In genomic region chr19:46133101-46133627, GRCh38 we compare ENCODE assay signal across 8 cellular contexts. TPM values are rescaled to one million over a fixed set of nuclear protein-coding genes. Genes with fewer than 3 reads are reported as not detected.
DNase-seq lines count a peak whose midpoint lies in the region; ATAC-seq and TF ChIP-seq lines count a peak whose summit lies in the region.

No MANE protein-coding gene starts in this region.

- peak overlapping the region; percentile 42 to 55; a peak in 3 of 4 replicates for H3K4me3 ChIP-seq in SK-N-SH (ENCODE audit: low read depth in 2 of 2, low read length in 1 of 2)
- no peak overlapping the region for H3K4me3 ChIP-seq in prostate gland

- TF ChIP-seq RAD21 in Ishikawa (IDR thresholded peaks at IDR 0.05; ENCODE audit: low read depth): no peak
- TF ChIP-seq RAD21 in SK-N-SH (IDR thresholded peaks at IDR 0.05; ENCODE audit: low read length): no peak

- no peaks in the 10 kb centered on the region for H3K27me3 Mint-ChIP-seq in glutamatergic neuron (ENCODE audit: unreplicated experiment)

- H3K27me3 ChIP-seq in SK-N-SH (ENCODE audit: insufficient read depth) (no peaks in the 10 kb centered on the region), foreskin keratinocyte (no peaks in the 10 kb centered on the region), prostate gland (replicated peaks; ENCODE audit: insufficient read depth) (no peaks in the 10 kb centered on the region)

- H4K20me1 ChIP-seq in SK-N-SH (ENCODE audit: insufficient read depth): no peaks in the 10 kb centered on the region

- H3K4me3 Mint-ChIP-seq in glutamatergic neuron (ENCODE audit: unreplicated experiment): no peak overlapping the region

- peak overlapping the region; percentile 93 to 98 for H3K27ac ChIP-seq in SK-N-SH (ENCODE audit: low read depth in 2 of 2, low read length in 1 of 2)
- peak overlapping the region; percentile 81 for H3K27ac ChIP-seq in foreskin keratinocyte
- peak overlapping the region; percentile 33 to 48 for H3K27ac ChIP-seq in prostate gland

- H3K36me3 ChIP-seq in SK-N-SH (replicated peaks in 1 of 2; ENCODE audit: control insufficient read depth in 1 of 2, insufficient read depth in 2 of 2, low read length in 1 of 2) (no peaks in the 10 kb centered on the region), prostate gland (no peaks in the 10 kb centered on the region)

- no peaks in the 10 kb centered on the region for H3K9me3 Mint-ChIP-seq in glutamatergic neuron (ENCODE audit: unreplicated experiment)

- intact Hi-C loops in prostate gland (cut with DNase I): no loop called here

- TF ChIP-seq POLR2A in prostate gland (IDR thresholded peaks at IDR 0.05): no peak

- H3K9me2 ChIP-seq in SK-N-SH: no peaks in the 10 kb centered on the region

- peak overlapping the region; percentile 75 for H3K4me2 ChIP-seq in SK-N-SH

- peak; percentile 77 for DNase-seq in AG09319 (ENCODE audit: extremely low read depth, low read depth)
- DNase-seq in SK-N-SH: no peak
- peak; percentile 98 to 99 for DNase-seq in foreskin keratinocyte
- peak; percentile 67 for DNase-seq in prostate gland (ENCODE audit: low spot score)
- DNase-seq in glutamatergic neuron: no peak
- no peak for DNase-seq in NK-92 (lab: John Stamatoyannopoulos, UW; ENCODE audit: unreplicated experiment)

- peak overlapping the region; percentile 19; the same call in 1 of the 2 replicates for H2AFZ ChIP-seq in SK-N-SH (ENCODE audit: low read depth)

- no peak for ATAC-seq in foreskin keratinocyte
- ATAC-seq in HG02884 (IDR thresholded peaks at IDR 0.05; ENCODE audit: unreplicated experiment): no peak

- H3K79me2 ChIP-seq in SK-N-SH (ENCODE audit: insufficient read depth): no peaks in the 10 kb centered on the region

- peaks cover 0 to 11% of the 10 kb centered on the region in 2 experiments; a peak in 2 of 4 replicates for H3K4me1 ChIP-seq in SK-N-SH (ENCODE audit: control insufficient read depth in 1 of 2, insufficient read depth in 2 of 2, low read depth in 1 of 2, low read length in 1 of 2)
- peaks cover 17% of the 10 kb centered on the region for H3K4me1 ChIP-seq in foreskin keratinocyte
- no peaks in the 10 kb centered on the region for H3K4me1 ChIP-seq in prostate gland (replicated peaks)

- H3K27ac Mint-ChIP-seq in glutamatergic neuron (ENCODE audit: unreplicated experiment): no peak overlapping the region

- no peak for TF ChIP-seq CTCF in AG09319 (IDR thresholded peaks at IDR 0.05; ENCODE audit: low read depth, low read length)
- no peak for TF ChIP-seq CTCF in SK-N-SH (IDR thresholded peaks at IDR 0.05)
- TF ChIP-seq CTCF in foreskin keratinocyte (conservative IDR thresholded peaks at IDR 0.05): no peak
- TF ChIP-seq CTCF in prostate gland (IDR thresholded peaks at IDR 0.05): no peak
- no peak for TF ChIP-seq CTCF in glutamatergic neuron (IDR thresholded peaks at IDR 0.05; ENCODE audit: partially characterized antibody, unreplicated experiment)

- H3K36me3 Mint-ChIP-seq in glutamatergic neuron (ENCODE audit: unreplicated experiment): no peaks in the 10 kb centered on the region

- POLR2A ChIA-PET in SK-N-SH (lab: Yijun Ruan, JAX): no interaction called here

- no peaks in the 10 kb centered on the region for H3K9me3 ChIP-seq in SK-N-SH
- H3K9me3 ChIP-seq in prostate gland: no peaks in the 10 kb centered on the region

- peak overlapping the region; percentile 77 for H3K9ac ChIP-seq in SK-N-SH

- CTCF ChIA-PET in SK-N-SH (lab: Yijun Ruan, JAX): no interaction called here

- peaks cover 7% of the 10 kb centered on the region for H3K4me1 Mint-ChIP-seq in glutamatergic neuron (ENCODE audit: low read depth, unreplicated experiment)

- peak; percentile 84 for TF ChIP-seq EP300 in Ishikawa (IDR thresholded peaks at IDR 0.05; ENCODE audit: borderline replicate concordance)
- peak in 1 of 2 experiments; percentile 56; a peak in 1 of 4 replicates for TF ChIP-seq EP300 in SK-N-SH (IDR thresholded peaks at IDR 0.05; ENCODE audit: borderline replicate concordance in 1 of 2, low read depth in 1 of 2, low read length in 1 of 2)

- 37% methylated on average over 6 of the region's 6 CpGs for WGBS in SK-N-SH (ENCODE audit: low lambda C conversion rate)
- WGBS in prostate gland: 34% methylated on average over 6 of the region's 6 CpGs

- peaks cover 38% of the 10 kb centered on the region for H3F3A ChIP-seq in SK-N-SH (replicated peaks; ENCODE audit: insufficient read depth)

TF ChIP-seq in Ishikawa, 13 proteins besides CTCF, POLR2A, EP300 and RAD21 (continues in another document):
- TF ChIP-seq ZBTB7A (IDR thresholded peaks at IDR 0.05; ENCODE audit: low read depth) (no peak), EGR1 (IDR thresholded peaks at IDR 0.05) (no peak), MAX (IDR thresholded peaks at IDR 0.05) (peak; percentile 33; the same call in 1 of the 2 replicates), NFIC (IDR thresholded peaks at IDR 0.05) (no peak), YY1 (IDR thresholded peaks at IDR 0.05; ENCODE audit: low read depth) (no peak), CEBPB (IDR thresholded peaks at IDR 0.05) (no peak), TAF1 (IDR thresholded peaks at IDR 0.05; ENCODE audit: low read depth) (no peak), CREB1 (IDR thresholded peaks at IDR 0.05; ENCODE audit: low read depth) (no peak), FOXM1 (IDR thresholded peaks at IDR 0.05; ENCODE audit: borderline replicate concordance, low read depth) (peak; percentile 86)

TF ChIP-seq in SK-N-SH, 30 proteins besides CTCF, POLR2A, EP300 and RAD21:
- TF ChIP-seq EZH2phosphoT487 (IDR thresholded peaks at IDR 0.05; ENCODE audit: borderline replicate concordance, low read depth) (no peak), FOXJ3 (CRISPR knock-in tag; IDR thresholded peaks at IDR 0.05) (no peak), MAX (IDR thresholded peaks at IDR 0.05; ENCODE audit: low read depth) (peak; percentile 58; the same call in 1 of the 2 replicates), TAF1 (IDR thresholded peaks at IDR 0.05; ENCODE audit: borderline replicate concordance, low read depth, low read length) (peak; percentile 74), ELF1 (IDR thresholded peaks at IDR 0.05) (peak; percentile 61), POLR2AphosphoS5 (IDR thresholded peaks at IDR 0.05; ENCODE audit: low read depth, low read length) (peak; percentile 97), TEAD4 (IDR thresholded peaks at IDR 0.05; ENCODE audit: borderline replicate concordance, insufficient read depth) (peak; percentile 26; the same call in 1 of the 2 replicates)
- TF ChIP-seq, protein P1, sequence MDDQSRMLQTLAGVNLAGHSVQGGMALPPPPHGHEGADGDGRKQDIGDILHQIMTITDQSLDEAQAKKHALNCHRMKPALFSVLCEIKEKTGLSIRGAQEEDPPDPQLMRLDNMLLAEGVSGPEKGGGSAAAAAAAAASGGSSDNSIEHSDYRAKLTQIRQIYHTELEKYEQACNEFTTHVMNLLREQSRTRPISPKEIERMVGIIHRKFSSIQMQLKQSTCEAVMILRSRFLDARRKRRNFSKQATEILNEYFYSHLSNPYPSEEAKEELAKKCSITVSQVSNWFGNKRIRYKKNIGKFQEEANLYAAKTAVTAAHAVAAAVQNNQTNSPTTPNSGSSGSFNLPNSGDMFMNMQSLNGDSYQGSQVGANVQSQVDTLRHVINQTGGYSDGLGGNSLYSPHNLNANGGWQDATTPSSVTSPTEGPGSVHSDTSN (IDR thresholded peaks at IDR 0.05): 0 out of 2 replicates have a peak, but pooled peaks have one; percentile 50
TF ChIP-seq in SK-N-SH: peak in this region for 6.

RNA-seq across cellular contexts. Expression of gene IGFL3, which starts 8.7 kb away (rescaled TPM):
- polyA plus RNA-seq in SK-N-SH (2012; rRNA removed): not detected in 2 replicates
- not detected in 2 replicates for polyA plus RNA-seq in SK-N-SH (2012; cell fraction: cytosol; rRNA removed)
- not detected in 2 replicates for polyA plus RNA-seq in SK-N-SH (2012; cell fraction: nucleus; rRNA removed)
- 2.3 and 5.2 TPM in 2 replicates for total RNA-seq in foreskin keratinocyte
- 3.0 and 7.9 TPM in 2 replicates for polyA plus RNA-seq in foreskin keratinocyte
- not detected for total RNA-seq in prostate gland
- total RNA-seq in glutamatergic neuron (ENCODE audit: unreplicated experiment): not detected

RNA-seq across cellular contexts. Expression of gene IGFL2, which starts 14.9 kb away (rescaled TPM):
- 0.21 and 0.23 TPM in 2 replicates for polyA plus RNA-seq in SK-N-SH (2012; rRNA removed)
- 0.05 and 0.06 TPM in 2 replicates for polyA plus RNA-seq in SK-N-SH (2012; cell fraction: cytosol; rRNA removed)
- 0.11 and 0.18 TPM in 2 replicates for polyA plus RNA-seq in SK-N-SH (2012; cell fraction: nucleus; rRNA removed)
- 0.39 and 0.65 TPM in 2 replicates for total RNA-seq in foreskin keratinocyte
- polyA plus RNA-seq in foreskin keratinocyte: 0.30 and 0.81 TPM in 2 replicates
- total RNA-seq in prostate gland: 1 to 10 TPM in 1 of 2 donors, not detected in 1; 2.7 TPM
- not detected for total RNA-seq in glutamatergic neuron (ENCODE audit: unreplicated experiment)

Comparison
In these comparisons a context has a peak if more than half of its experiments do, and no peak if none do; other contexts are left out.
1. DNase-seq: peak in AG09319 (single experiment), foreskin keratinocyte (2 of 2) and prostate gland (single experiment); none in SK-N-SH (single experiment), glutamatergic neuron (single experiment) and NK-92 (single experiment).
2. H3K27ac ChIP-seq: peak in every context shown above with its lines; median percentile 96 in SK-N-SH; 81 in foreskin keratinocyte; 40 in prostate gland.
3. H3K4me3 ChIP-seq: peak in SK-N-SH (2 of 2); none in prostate gland (0 of 2).